ENCODE assay signal across 32 cellular contexts in genomic region chr4:145045180-145045579, GRCh38. TPM values are rescaled to one million over a fixed set of nuclear protein-coding genes. Genes with fewer than 3 reads are reported as not detected.
DNase-seq lines count a peak whose midpoint lies in the region; ATAC-seq, FAIRE-seq and TF ChIP-seq lines count a peak whose summit lies in the region.
"Had no signal": no experiment of that assay in that cellular context is flagged by ENCODE, and none has a peak within 500 bp of the region (broad histone marks: within the 10 kb centered on the region; RNA-seq: fewer than 3 reads in every experiment).

No MANE protein-coding gene starts in this region.

- TF ChIP-seq RAD21 in GM12878 (IDR thresholded peaks at IDR 0.05; ENCODE audit: insufficient read depth, low read depth, low read length): no peak

- intact Hi-C loops in GM12878 (cut with micrococcal nuclease; ENCODE audit: unreplicated experiment): loop anchor here (5.0 to 10.0 kb wide), 2 partner anchors 138 to 690 kb away; no protein-coding TSS in a partner anchor

- no peak for TF ChIP-seq CTCF in GM12878 (IDR thresholded peaks at IDR 0.05 in 2 of 3, conservative IDR thresholded peaks at IDR 0.05 in 1 of 3; ENCODE audit: control insufficient read depth in 2 of 3, extremely low read depth in 1 of 3, insufficient read depth in 1 of 3, low read depth in 3 of 3, low read length in 3 of 3)

- FAIRE-seq in GM12878 (lab: Jason Lieb, UNC): no peak
- FAIRE-seq: islet of Langerhans, K562 had no signal

- 0 out of 2 replicates have a peak overlapping the region, but pooled peaks have one; percentile 21 for H3K4me2 ChIP-seq in GM12878 (ENCODE audit: control insufficient read depth, insufficient read depth)

- 0% methylated on average over 1 of the region's 1 CpG for WGBS in GM12878 (ENCODE audit: insufficient coverage, insufficient replicate concordance, low lambda C conversion rate, missing lambda C conversion rate)

- no peaks in the 10 kb centered on the region for H3K27me3 ChIP-seq in GM12878 (replicated peaks in 1 of 2; ENCODE audit: control insufficient read depth in 2 of 2, insufficient read depth in 2 of 2, low read length in 1 of 2)
- H3K27me3 ChIP-seq: adrenal gland, colonic mucosa, esophagus squamous epithelium, gastrocnemius medialis, right lobe of liver, upper lobe of left lung had no signal

- in situ Hi-C loops in GM12878 (cut with MboI): no loop called here

- peak; percentile 20 for DNase-seq in GM12878 (ENCODE audit: low read depth, low spot score)
- DNase-seq in activated CD8-positive, alpha-beta memory T cell treated with anti-CD3 and anti-CD28 coated beads for 24 hours: no peak
- no peak for DNase-seq in dedifferentiated amniotic fluid mesenchymal stem cell (ENCODE audit: extremely low spot score)
- DNase-seq in NCI-H345 treated with DMSO at 0.1 percent for 48 hours (lab: John Stamatoyannopoulos, UW; ENCODE audit: unreplicated experiment): no peak
- no peak for DNase-seq in activated naive CD4-positive, alpha-beta T cell (lab: John Stamatoyannopoulos, UW)
- DNase-seq: ACHN; activated B cell treated with CpG ODN at 0.5 μM for 24 hours; activated CD4-positive, alpha-beta T cell treated with anti-CD3 and anti-CD28 coated beads, Interleukin-2, amount 50 U/mL, for 48 hours; activated gamma-delta T cell treated with Interleukin-2 at 50 U/mL for 16 hours; adrenal gland; C1 segment of cervical spinal cord; Calu3; colonic mucosa; endodermal cell; esophagus squamous epithelium; gastrocnemius medialis; hypothalamus; NCI-H187; NCI-H2227 treated with DMSO at 0.1 percent for 48 hours; nephron progenitor cell; OCI-M1; right lobe of liver; stimulated activated CD4-positive, alpha-beta T cell treated with anti-CD3 and anti-CD28 coated beads, Interleukin-15, amount 100 ng/mL, for 24 hours; T-helper 9 cell; upper lobe of left lung had no signal

- ATAC-seq in GM18511 (IDR thresholded peaks at IDR 0.05; ENCODE audit: unreplicated experiment) (peak; percentile 32), GM21515 (IDR thresholded peaks at IDR 0.05; ENCODE audit: unreplicated experiment) (peak; percentile 47), HG03103 (IDR thresholded peaks at IDR 0.05; ENCODE audit: low read depth, unreplicated experiment) (peak; percentile 38), GM12878 (peak; percentile 52)
- ATAC-seq: gastrocnemius medialis, K562, right lobe of liver had no signal

- no peak overlapping the region for H2AFZ ChIP-seq in GM12878 (ENCODE audit: control insufficient read depth, low read depth, low read length)
- H2AFZ ChIP-seq: parathyroid adenoma had no signal

- TF ChIP-seq EP300 in GM12878 (IDR thresholded peaks at IDR 0.05; ENCODE audit: borderline replicate concordance in 1 of 2, control insufficient read depth in 1 of 2, low read depth in 2 of 2, low read length in 2 of 2): no peak

- POLR2A ChIA-PET in GM12878 (lab: Charles Lee): interaction anchor here (1.3 kb wide), 1 partner anchor 139 kb away, joined by 5 read pairs; no protein-coding TSS in a partner anchor

- no peak overlapping the region for H3K4me3 ChIP-seq in GM12878
- H3K4me3 ChIP-seq: adrenal gland, colonic mucosa, esophagus squamous epithelium, gastrocnemius medialis, HAP-1, K562, right lobe of liver, upper lobe of left lung had no signal

- no peak overlapping the region for H3K27ac ChIP-seq in GM12878 (ENCODE audit: control insufficient read depth, insufficient read depth)
- H3K27ac ChIP-seq: adrenal gland, colonic mucosa, esophagus squamous epithelium, gastrocnemius medialis, parathyroid adenoma, right lobe of liver, upper lobe of left lung had no signal

- no peaks in the 10 kb centered on the region for H3K9me3 ChIP-seq in GM12878 (replicated peaks; ENCODE audit: control insufficient read depth, insufficient read depth, low read length)
- H3K9me3 ChIP-seq: adrenal gland, colonic mucosa, esophagus squamous epithelium, gastrocnemius medialis, HAP-1, right lobe of liver, upper lobe of left lung had no signal

- no TSS peak for BruUV-seq in GM12878 (replicated peaks; lab: Mats Ljungman, UMichigan)

- no peaks in the 10 kb centered on the region for H3K79me2 ChIP-seq in GM12878 (ENCODE audit: control insufficient read depth, insufficient read depth, low read length)
- H3K79me2 ChIP-seq: parathyroid adenoma had no signal

- no peak for TF ChIP-seq POLR2A in GM12878 (IDR thresholded peaks at IDR 0.05; ENCODE audit: low read depth, low read length)

- H3K4me1 ChIP-seq in GM12878 (ENCODE audit: control insufficient read depth, insufficient read depth, low read length): peaks cover 9% of the 10 kb centered on the region; the same call in 1 of the 2 replicates
- H3K4me1 ChIP-seq: colonic mucosa, esophagus squamous epithelium, HAP-1, parathyroid adenoma, right lobe of liver, upper lobe of left lung had no signal

- SMC1A ChIA-PET in GM12878 (lab: Charles Lee; ENCODE audit: uncharacterized antibody, unreplicated experiment): interaction anchor here (0.8 to 4.7 kb wide), 11 partner anchors 8 to 143 kb away, joined by 3 to 23 read pairs (median 5); no protein-coding TSS in a partner anchor

- H3K9ac ChIP-seq in GM12878 (ENCODE audit: control insufficient read depth, insufficient read depth, low read length): no peak overlapping the region
- H3K9ac ChIP-seq: parathyroid adenoma had no signal

- RAD21 ChIA-PET in GM12878 (lab: Charles Lee; ENCODE audit: unreplicated experiment): interaction anchor here (0.9 to 2.8 kb wide), 6 partner anchors 8 to 142 kb away, joined by 3 to 19 read pairs (median 4); partner anchors contain the start of genes ABCE1 and ANAPC10

- no peaks in the 10 kb centered on the region for H4K20me1 ChIP-seq in GM12878 (ENCODE audit: control insufficient read depth, insufficient read depth)

- H3K36me3 ChIP-seq in GM12878 (ENCODE audit: control insufficient read depth in 2 of 2, insufficient read depth in 2 of 2, low read length in 1 of 2): peaks cover 0 to under 1% of the 10 kb centered on the region in 2 experiments; a peak in 1 of 4 replicates
- H3K36me3 ChIP-seq: adrenal gland, colonic mucosa, HAP-1, right lobe of liver had no signal

- CTCF ChIA-PET in GM12878 (lab: Yijun Ruan, JAX): interaction anchor here (1.3 to 2.1 kb wide), 3 partner anchors 17 to 75 kb away, joined by 3 to 7 read pairs (median 5); no protein-coding TSS in a partner anchor

TF ChIP-seq in GM12878, 131 proteins besides CTCF, POLR2A, EP300 and RAD21 (continues in another document):
- TF ChIP-seq RUNX3 (IDR thresholded peaks at IDR 0.05; ENCODE audit: low read length): peak; percentile 68
- TF ChIP-seq EGR1 (IDR thresholded peaks at IDR 0.05; ENCODE audit: borderline replicate concordance in 1 of 2, low read depth in 2 of 2, low read length in 2 of 2): no peak
- peak; percentile 65; the same call in 1 of the 2 replicates for TF ChIP-seq MEF2A (IDR thresholded peaks at IDR 0.05; ENCODE audit: insufficient read depth, low read depth, low read length)
- TF ChIP-seq IKZF2 (IDR thresholded peaks at IDR 0.05): peak in 1 of 2 experiments; percentile 15; a peak in 1 of 4 replicates
- TF ChIP-seq PKNOX1 (IDR thresholded peaks at IDR 0.05): no peak
- TF ChIP-seq NFIC (IDR thresholded peaks at IDR 0.05; ENCODE audit: low read depth, low read length): peak; percentile 57; the same call in 1 of the 2 replicates
- no peak for TF ChIP-seq MYB (IDR thresholded peaks at IDR 0.05; ENCODE audit: borderline replicate concordance, low read depth, low read length)

RNA-seq across cellular contexts. Expression of gene ANAPC10, which starts 52.8 kb away (rescaled TPM):
- 93.9 and 108 TPM in 2 replicates for total RNA-seq in GM12878 (2013; cell fraction: nucleolus; rRNA removed)
- total RNA-seq in GM12878 (2014; rRNA removed) (26.8 and 31.0 TPM in 2 replicates), GM12878 (2014; rRNA removed; fragmentation: Illumina TruSeq; extraction: Trizol) (44.1 and 44.9 TPM in 2 replicates), GM12878 (2021) (21.6 and 23.8 TPM in 2 replicates)
- polyA plus RNA-seq in GM12878 (2011; ENCODE audit: low read depth): 17.7 TPM
- polyA plus RNA-seq in GM12878 (2011; rRNA removed) (52.9 and 76.8 TPM in 2 replicates), GM12878 (2014; fragmentation: Illumina TruSeq; extraction: Trizol) (43.7 and 58.0 TPM in 2 replicates), GM12878 (2014; fragmentation: Nextera tagmentation; extraction: Ambion mirVana) (10 to 100 TPM; 60.2 to 73.7 TPM), GM12878 (2014; rRNA removed) (25.0 and 34.0 TPM in 2 replicates), GM12878 (2016; fragmentation: Nextera tagmentation; extraction: Ambion mirVana) (10 to 100 TPM; 56.1 to 62.6 TPM)
- polyA plus RNA-seq in GM12878 (2011; cell fraction: cytosol; rRNA removed): 21.2 and 26.0 TPM in 2 replicates
- polyA plus RNA-seq in GM12878 (2011; cell fraction: nucleus; rRNA removed): 23.9 and 26.9 TPM in 2 replicates
- 17.7 and 21.8 TPM in 2 replicates for polyA plus RNA-seq in GM12878 (2012)
- 42.6 and 42.8 TPM in 2 replicates for polyA minus RNA-seq in GM12878 (2011; rRNA and poly(A)+ RNA removed)
- polyA minus RNA-seq in GM12878 (2011; cell fraction: cytosol; rRNA and poly(A)+ RNA removed): 4.4 and 4.5 TPM in 2 replicates
- polyA minus RNA-seq in GM12878 (2011; cell fraction: nucleus; rRNA and poly(A)+ RNA removed): 34.2 and 53.3 TPM in 2 replicates

RNA-seq across cellular contexts. Expression of gene ABCE1, which starts 52.9 kb away (rescaled TPM):
- 217 and 237 TPM in 2 replicates for total RNA-seq in GM12878 (2013; cell fraction: nucleolus; rRNA removed)
- total RNA-seq in GM12878 (2014; rRNA removed) (147 and 158 TPM in 2 replicates), GM12878 (2014; rRNA removed; fragmentation: Illumina TruSeq; extraction: Trizol) (168 and 172 TPM in 2 replicates), GM12878 (2021) (109 and 115 TPM in 2 replicates)
- polyA plus RNA-seq in GM12878 (2011; ENCODE audit: low read depth): 46.8 TPM
- polyA plus RNA-seq in GM12878 (2011; rRNA removed) (149 and 220 TPM in 2 replicates), GM12878 (2014; fragmentation: Illumina TruSeq; extraction: Trizol) (167 and 221 TPM in 2 replicates), GM12878 (2014; fragmentation: Nextera tagmentation; extraction: Ambion mirVana) (100 to 1,000 TPM in 1 of 2 experiments, 10 to 100 TPM in 1; 75.9 to 108 TPM), GM12878 (2014; rRNA removed) (72.2 and 97.9 TPM in 2 replicates), GM12878 (2016; fragmentation: Nextera tagmentation; extraction: Ambion mirVana) (100 to 1,000 TPM; 124 to 144 TPM)
- polyA plus RNA-seq in GM12878 (2011; cell fraction: cytosol; rRNA removed): 99.2 and 112 TPM in 2 replicates
- polyA plus RNA-seq in GM12878 (2011; cell fraction: nucleus; rRNA removed): 146 and 163 TPM in 2 replicates
- 51.6 and 54.1 TPM in 2 replicates for polyA plus RNA-seq in GM12878 (2012)
- polyA minus RNA-seq in GM12878 (2011; rRNA and poly(A)+ RNA removed): 199 and 265 TPM in 2 replicates
- 58.4 and 60.6 TPM in 2 replicates for polyA minus RNA-seq in GM12878 (2011; cell fraction: cytosol; rRNA and poly(A)+ RNA removed)
- 48.6 and 54.9 TPM in 2 replicates for polyA minus RNA-seq in GM12878 (2011; cell fraction: nucleus; rRNA and poly(A)+ RNA removed)
